ENCODE assay signal across 37 cellular contexts in the genomic region with DNA sequence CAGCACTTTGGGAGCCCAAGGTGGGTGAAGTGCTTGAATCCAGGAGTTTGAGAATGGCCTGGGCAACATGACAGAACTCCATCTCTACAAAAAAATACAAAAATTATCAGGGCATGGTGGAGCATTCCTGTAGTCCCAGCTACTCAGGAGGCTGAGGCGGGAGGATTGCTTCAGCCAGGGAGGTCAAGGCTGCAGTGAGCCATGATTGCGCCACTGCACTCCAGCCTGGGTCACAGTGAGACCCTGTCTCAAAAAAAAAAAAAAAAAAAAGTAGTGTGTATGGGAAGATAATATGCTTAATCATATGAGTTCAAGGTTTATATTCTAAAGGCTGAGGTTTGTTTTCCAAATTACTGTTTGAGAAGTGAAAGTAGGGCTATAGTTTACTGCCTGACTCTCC. TPM values are rescaled to one million over a fixed set of nuclear protein-coding genes. Genes with fewer than 3 reads are reported as not detected.
"Had no signal": no experiment of that assay in that cellular context is flagged by ENCODE, and none has a peak within 500 bp of the region (broad histone marks: within the 10 kb centered on the region; RNA-seq: fewer than 3 reads in every experiment).

No MANE protein-coding gene starts in this region.

- DNase-seq: activated B cell treated with CpG ODN at 0.5 μM for 24 hours; activated CD4-positive, alpha-beta memory T cell treated with anti-CD3 and anti-CD28 coated beads for 36 hours; activated CD4-positive, alpha-beta T cell treated with anti-CD3 and anti-CD28 coated beads for 4 hours; activated CD4-positive, alpha-beta T cell treated with anti-CD3 and anti-CD28 coated beads, Interleukin-2, amount 10 ng/mL, durations not matched to agents 24 days and 14 days; activated CD4-positive, alpha-beta T cell treated with anti-CD3 and anti-CD28 coated beads, Interleukin-2, amount 50 U/mL, for 1 hour; activated CD4-positive, alpha-beta T cell treated with anti-CD3 and anti-CD28 coated beads, Interleukin-2, amount 50 U/mL, for 4 hours; activated CD4-positive, CD25-positive, alpha-beta regulatory T cell treated with anti-CD3 and anti-CD28 coated beads, Interleukin-2, amount 50 U/mL, for 72 hours; activated CD8-positive, alpha-beta memory T cell treated with anti-CD3 and anti-CD28 coated beads, Interleukin-2, amount 50 U/mL, for 4 hours; activated CD8-positive, alpha-beta T cell treated with anti-CD3 and anti-CD28 coated beads for 36 hours; activated effector memory CD4-positive, alpha-beta T cell treated with anti-CD3 and anti-CD28 coated beads, Interleukin-2, amount 50 U/mL, for 16 hours; activated gamma-delta T cell treated with Interleukin-2 at 50 U/mL for 16 hours; activated naive CD4-positive, alpha-beta T cell; activated naive CD4-positive, alpha-beta T cell treated with anti-CD3 and anti-CD28 coated beads for 36 hours; activated naive CD4-positive, alpha-beta T cell treated with anti-CD3 and anti-CD28 coated beads, Interleukin-2, amount 50 U/mL, for 16 hours; activated naive CD8-positive, alpha-beta T cell treated with anti-CD3 and anti-CD28 coated beads for 36 hours; activated T-cell treated with anti-CD3 and anti-CD28 coated beads for 4 hours; activated T-cell treated with anti-CD3 and anti-CD28 coated beads, Interleukin-2, amount 50 U/mL, for 1 hour; activated T-cell treated with anti-CD3 and anti-CD28 coated beads, Interleukin-2, amount 50 U/mL, for 4 hours; activated T-cell treated with anti-CD3 and anti-CD28 coated beads, Interleukin-2, amount 50 U/mL, for 72 hours; amniotic stem cell; aorta; caudate nucleus; cerebellar nuclear complex; T-cell; T-helper 2 cell; T-helper 9 cell had no signal

- H3K27me3 ChIP-seq: adrenal gland, cardiac muscle cell had no signal

- ATAC-seq: activated CD8-positive, alpha-beta T cell treated with anti-CD3 and anti-CD28 coated beads for 36 hours; activated naive CD4-positive, alpha-beta T cell treated with anti-CD3 and anti-CD28 coated beads, Interleukin-2, amount 50 U/mL, for 72 hours; activated T-cell treated with anti-CD3 and anti-CD28 coated beads, Interleukin-2, amount 50 U/mL, for 4 hours; activated T-cell treated with anti-CD3 and anti-CD28 coated beads, Interleukin-2, amount 50 U/mL, for 72 hours; activated T-helper 17 cell treated with anti-CD3 and anti-CD28 coated beads, Interleukin-2, amount 50 U/mL, for 72 hours; T-cell had no signal

- H3K9me3 ChIP-seq: adrenal gland had no signal

- H3K4me3 ChIP-seq: adrenal gland, cardiac muscle cell had no signal

- FAIRE-seq: bronchial epithelial cell, TTC549 had no signal

- H3K27ac ChIP-seq: cardiac muscle cell, VCaP had no signal

- H3K36me3 ChIP-seq: adrenal gland, cardiac muscle cell had no signal

- H3K4me1 ChIP-seq: adrenal gland had no signal

RNA-seq across cellular contexts. Expression of gene LDHAL6A, which starts 10.7 kb away (rescaled TPM):
- total RNA-seq: activated B cell treated with CpG ODN at 0.5 μM for 24 hours; activated CD4-positive, alpha-beta T cell treated with anti-CD3 and anti-CD28 coated beads, Interleukin-2, amount 10 ng/mL, durations not matched to agents 24 days and 14 days; activated CD8-positive, alpha-beta memory T cell treated with anti-CD3 and anti-CD28 coated beads for 36 hours; activated CD8-positive, alpha-beta T cell treated with anti-CD3 and anti-CD28 coated beads for 36 hours; activated naive CD4-positive, alpha-beta T cell treated with anti-CD3 and anti-CD28 coated beads, Interleukin-2, amount 50 U/mL, for 72 hours; activated naive CD8-positive, alpha-beta T cell treated with anti-CD3 and anti-CD28 coated beads for 36 hours; activated T-cell treated with anti-CD3 and anti-CD28 coated beads, Interleukin-2, amount 50 U/mL, for 4 hours; activated T-cell treated with anti-CD3 and anti-CD28 coated beads, Interleukin-2, amount 50 U/mL, for 72 hours; activated T-helper 1 cell treated with anti-CD3 and anti-CD28 coated beads, Interleukin-12 subunit alpha, Interleukin-12 subunit beta, Interleukin-2, Interleukin-4 antibody, amounts not matched to agents 30 ng/mL and 10 ng/mL and 1 ng/mL, durations not matched to agents 14 hours and 24 hours and 36 hours; activated T-helper 17 cell treated with anti-CD3 and anti-CD28 coated beads, Interleukin-2, amount 50 U/mL, for 72 hours; adrenal gland; aorta; bronchial epithelial cell; cardiac muscle cell; chondrocyte had no signal
- polyA plus RNA-seq: aorta had no signal

RNA-seq across cellular contexts. Expression of gene LDHC, which starts 54.3 kb away (rescaled TPM):
- total RNA-seq: activated B cell treated with CpG ODN at 0.5 μM for 24 hours; activated CD4-positive, alpha-beta memory T cell treated with anti-CD3 and anti-CD28 coated beads for 36 hours; activated CD4-positive, alpha-beta T cell treated with anti-CD3 and anti-CD28 coated beads, Interleukin-2, amount 10 ng/mL, durations not matched to agents 24 days and 14 days; activated CD8-positive, alpha-beta memory T cell treated with anti-CD3 and anti-CD28 coated beads for 36 hours; activated CD8-positive, alpha-beta T cell treated with anti-CD3 and anti-CD28 coated beads for 36 hours; activated naive CD4-positive, alpha-beta T cell treated with anti-CD3 and anti-CD28 coated beads for 36 hours; activated naive CD4-positive, alpha-beta T cell treated with anti-CD3 and anti-CD28 coated beads, Interleukin-2, amount 50 U/mL, for 72 hours; activated naive CD8-positive, alpha-beta T cell treated with anti-CD3 and anti-CD28 coated beads for 36 hours; activated T-cell treated with anti-CD3 and anti-CD28 coated beads, Interleukin-2, amount 50 U/mL, for 72 hours; activated T-helper 1 cell treated with anti-CD3 and anti-CD28 coated beads, Interleukin-12 subunit alpha, Interleukin-12 subunit beta, Interleukin-2, Interleukin-4 antibody, amounts not matched to agents 30 ng/mL and 10 ng/mL and 1 ng/mL, durations not matched to agents 14 hours and 24 hours and 36 hours; cardiac muscle cell; T-helper 1 cell treated with Interleukin-12 subunit alpha and Interleukin-12 subunit beta and Interleukin-4 antibody, amounts not matched to agents 30 ng/mL and 1 ng/mL, for 36 hours had no signal
- polyA plus RNA-seq: cardiac muscle cell had no signal
